ENCODE assay signal across 8 cellular contexts in the genomic region with DNA sequence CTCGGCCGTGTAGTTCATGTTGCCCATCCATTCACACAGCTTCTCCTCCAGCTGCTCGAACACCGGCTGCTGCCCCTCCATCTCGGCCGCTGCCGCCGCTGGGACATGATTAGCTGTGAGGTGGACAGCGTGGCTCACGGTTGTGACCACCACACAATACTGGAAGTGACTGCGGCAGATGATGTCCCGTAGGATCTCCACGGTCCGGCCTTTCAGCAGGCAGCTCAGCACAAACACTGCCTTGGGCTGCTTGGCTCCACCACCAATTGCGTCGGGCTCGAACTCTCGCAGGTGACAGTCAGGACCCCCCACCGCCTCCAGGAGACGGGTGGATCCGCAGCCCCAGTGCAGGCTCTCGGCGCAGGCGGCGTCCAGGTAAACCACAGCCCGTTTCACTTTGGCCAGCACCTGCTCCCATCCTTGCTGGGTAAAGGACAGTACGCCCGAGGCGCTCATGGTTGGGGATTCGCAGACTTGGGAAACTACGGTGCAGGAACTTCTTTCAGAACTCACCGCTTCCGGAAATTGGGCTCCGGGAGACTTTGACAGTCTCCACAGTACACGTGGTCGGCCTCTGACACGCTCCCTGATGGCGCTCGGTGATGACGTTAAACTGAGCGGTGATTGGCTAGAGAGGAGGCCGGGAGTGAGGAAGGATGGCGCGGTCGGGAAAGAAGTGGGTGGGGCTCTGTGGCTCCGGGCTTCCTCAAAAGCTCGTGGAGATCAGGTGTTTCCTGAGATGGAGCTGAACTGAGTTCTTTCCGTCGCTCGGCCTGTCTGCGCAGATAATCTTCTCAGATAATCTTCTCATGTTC. TPM values are rescaled to one million over a fixed set of nuclear protein-coding genes. Genes with fewer than 3 reads are reported as not detected.
DNase-seq lines count a peak whose midpoint lies in the region; ATAC-seq and TF ChIP-seq lines count a peak whose summit lies in the region.

A gene (minus strand): TSS at position 576 of the 815 bp plus-strand sequence.

- no peaks in the 10 kb centered on the region for H3K9me3 ChIP-seq in smooth muscle cell (replicated peaks; ENCODE audit: low read depth)

- no peaks in the 10 kb centered on the region for H4K20me1 ChIP-seq in smooth muscle cell (ENCODE audit: low read depth)

- DNase-seq in AG04449 (ENCODE audit: low read depth, low spot score) (peak; percentile 71), NCI-H2227 treated with DMSO at 0.1 percent for 48 hours (lab: John Stamatoyannopoulos, UW) (peak; percentile 83), cardiac fibroblast (ENCODE audit: low read depth in 2 of 2) (peak; percentile 97 to 98), iPS-NIHi7 (ENCODE audit: extremely low spot score) (peak; percentile 99), smooth muscle cell (lab: John Stamatoyannopoulos, UW; ENCODE audit: unreplicated experiment) (peak; percentile 73)

- 1% methylated on average over 51 of the region's 51 CpGs for WGBS in smooth muscle cell (ENCODE audit: low lambda C conversion rate)

- peak; percentile 97 for ATAC-seq in GM18907 (IDR thresholded peaks at IDR 0.05; ENCODE audit: unreplicated experiment)
- ATAC-seq in HG03159 (IDR thresholded peaks at IDR 0.05; ENCODE audit: unreplicated experiment): peak; percentile 96

- TF ChIP-seq CTCF in AG04449 (IDR thresholded peaks at IDR 0.05; ENCODE audit: insufficient read depth, low read length, missing control alignments) (no peak), WI38 (IDR thresholded peaks at IDR 0.05; ENCODE audit: low read depth, low read length) (no peak), cardiac fibroblast (IDR thresholded peaks at IDR 0.05; ENCODE audit: low read depth, low read length) (no peak), smooth muscle cell (IDR thresholded peaks at IDR 0.05; ENCODE audit: borderline replicate concordance, insufficient read depth, poor library complexity, severe bottlenecking) (no peak)

- no peaks in the 10 kb centered on the region for H3K36me3 ChIP-seq in smooth muscle cell (ENCODE audit: low read depth)

- H3K4me1 ChIP-seq in smooth muscle cell (ENCODE audit: low read depth): peaks cover 12% of the 10 kb centered on the region

- H3K4me2 ChIP-seq in smooth muscle cell: peak within 1 kb of the TSS; percentile 90

- H3K9ac ChIP-seq in smooth muscle cell (ENCODE audit: low read depth): peak within 1 kb of the TSS; percentile 80

- no peaks in the 10 kb centered on the region for H3F3A ChIP-seq in smooth muscle cell (ENCODE audit: low read depth)

- peaks cover 39% of the 10 kb centered on the region for H3K79me2 ChIP-seq in smooth muscle cell (ENCODE audit: low read depth)

- POLR2A ChIA-PET in AG04449 (lab: Yijun Ruan, JAX): no interaction called here

- peak within 1 kb of the TSS; percentile 93 for H3K4me3 ChIP-seq in AG04449 (ENCODE audit: low read depth, low read length)
- H3K4me3 ChIP-seq in WI38 (ENCODE audit: low read depth, low read length): peak within 1 kb of the TSS; percentile 97
- peak within 1 kb of the TSS; percentile 91 to 95 for H3K4me3 ChIP-seq in cardiac fibroblast (replicated peaks in 1 of 2; ENCODE audit: low read depth in 2 of 2, low read length in 2 of 2)
- H3K4me3 ChIP-seq in smooth muscle cell: peak within 1 kb of the TSS; percentile 98

- H2AFZ ChIP-seq in smooth muscle cell (ENCODE audit: low read depth): peak within 1 kb of the TSS; percentile 98

- H3K27ac ChIP-seq in smooth muscle cell (ENCODE audit: low read depth): peak within 1 kb of the TSS; percentile 17

- H3K27me3 ChIP-seq in smooth muscle cell (ENCODE audit: low read depth): peaks cover 28% of the 10 kb centered on the region

- CTCF ChIA-PET in AG04449 (lab: Yijun Ruan, JAX): interaction anchor here (0.9 to 1.4 kb wide), 4 partner anchors 17 to 868 kb away, joined by 3 to 5 read pairs (median 3); no protein-coding TSS in a partner anchor

RNA-seq across cellular contexts. Expression of the gene that starts here (rescaled TPM):
- 7.8 and 13.0 TPM in 2 replicates for total RNA-seq in smooth muscle cell
- 11.4 and 14.9 TPM in 2 replicates for polyA plus RNA-seq in smooth muscle cell

Comparison
In these comparisons a context has a peak if more than half of its experiments do, and no peak if none do; other contexts are left out.
1. Peak in every context shown above with its lines: DNase-seq, ATAC-seq, H3K4me3 ChIP-seq and H3K27ac ChIP-seq.